Comparison of ENCODE assay signal across 1 cellular context in the genomic region with DNA sequence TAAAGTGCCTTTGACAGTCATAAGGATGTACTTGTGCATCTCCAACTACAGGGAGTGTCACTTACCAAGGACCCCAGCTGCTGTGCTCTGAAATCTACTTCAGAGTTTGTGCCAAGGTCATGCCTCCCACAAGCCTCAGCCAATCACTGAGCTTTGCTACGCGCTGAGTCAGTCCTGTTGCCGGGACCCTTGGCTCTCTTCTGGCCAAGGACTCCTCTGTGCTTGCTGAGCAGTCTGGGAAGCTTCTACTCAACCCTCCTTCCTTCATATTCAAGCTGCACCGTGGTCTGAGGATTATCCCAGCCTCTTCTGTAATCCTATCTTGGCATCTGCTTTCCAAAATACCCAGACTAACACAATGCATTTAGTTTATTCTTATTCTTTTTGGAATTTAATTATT.
TF ChIP-seq lines count a peak whose summit lies in the region.

No MANE protein-coding gene starts in this region.

TF ChIP-seq in endothelial cell of umbilical vein, 7 proteins besides CTCF, POLR2A, EP300 and RAD21 (continued from another document):
- TF ChIP-seq FOS (IDR thresholded peaks at IDR 0.05; ENCODE audit: borderline replicate concordance, insufficient read depth, low read length) (no peak), EZH2 (IDR thresholded peaks at IDR 0.05; ENCODE audit: borderline replicate concordance, low read depth, low read length, severe bottlenecking) (no peak), MYC (IDR thresholded peaks at IDR 0.05; ENCODE audit: low read depth, low read length) (no peak), GATA2 (IDR thresholded peaks at IDR 0.05; ENCODE audit: insufficient read depth, insufficient read length, low read depth, low read length) (no peak)
- TF ChIP-seq, protein P1, sequence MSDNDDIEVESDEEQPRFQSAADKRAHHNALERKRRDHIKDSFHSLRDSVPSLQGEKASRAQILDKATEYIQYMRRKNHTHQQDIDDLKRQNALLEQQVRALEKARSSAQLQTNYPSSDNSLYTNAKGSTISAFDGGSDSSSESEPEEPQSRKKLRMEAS (IDR thresholded peaks at IDR 0.05; ENCODE audit: insufficient read depth, insufficient read length) = no peak
